In the genomic region with DNA sequence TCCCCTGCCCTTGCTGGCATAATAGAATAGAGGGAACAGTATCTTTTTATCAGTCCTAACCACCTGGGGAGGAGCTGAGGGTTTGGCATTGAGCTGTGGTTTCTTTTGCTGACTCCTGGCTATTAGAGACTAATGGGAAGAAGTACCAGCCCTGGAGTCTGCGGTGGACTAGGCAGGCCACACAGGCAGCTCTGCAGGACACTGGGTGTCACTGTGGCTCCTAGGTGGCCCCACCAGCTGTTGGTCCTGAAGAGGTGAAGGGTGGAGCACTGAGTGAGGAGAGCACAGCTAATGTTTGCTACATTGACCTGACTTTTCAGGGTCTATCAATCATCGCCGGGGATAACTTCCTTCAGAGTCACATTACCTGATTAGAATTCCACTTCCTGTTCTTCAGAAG, we compare ENCODE assay signal across 18 cellular contexts. TPM values are rescaled to one million over a fixed set of nuclear protein-coding genes. Genes with fewer than 3 reads are reported as not detected.
"Had no signal": no experiment of that assay in that cellular context is flagged by ENCODE, and none has a peak within 500 bp of the region (broad histone marks: within the 10 kb centered on the region; RNA-seq: fewer than 3 reads in every experiment).

No MANE protein-coding gene starts in this region.

- H3K27me3 ChIP-seq: cardiac muscle cell, gastroesophageal sphincter, suprapubic skin had no signal

- H3K27ac ChIP-seq: cardiac muscle cell, coronary artery, gastroesophageal sphincter, prostate gland, suprapubic skin had no signal

- H3K9me3 ChIP-seq: gastroesophageal sphincter, prostate gland, suprapubic skin had no signal

- DNase-seq: activated CD4-positive, alpha-beta memory T cell treated with anti-CD3 and anti-CD28 coated beads for 36 hours; activated CD4-positive, alpha-beta T cell treated with anti-CD3 and anti-CD28 coated beads for 1 hour; activated gamma-delta T cell treated with Interleukin-2 at 50 U/mL for 16 hours; activated naive CD8-positive, alpha-beta T cell treated with anti-CD3 and anti-CD28 coated beads, Interleukin-2, amount 10 ng/mL, durations not matched to agents 7 days and 5 days; activated T-cell treated with anti-CD3 and anti-CD28 coated beads, Interleukin-2, amount 50 U/mL, for 72 hours; aorta; effector CD4-positive, alpha-beta T cell; left cardiac atrium; natural killer cell; occipital lobe; stimulated activated CD4-positive, alpha-beta T cell treated with anti-CD3 and anti-CD28 coated beads, Interleukin-2, amount 100 ng/mL, for 48 hours; stimulated activated naive CD4-positive, alpha-beta T cell treated with Interleukin-2 at 50 U/mL for 16 hours had no signal

- ATAC-seq: activated T-cell treated with anti-CD3 and anti-CD28 coated beads, Interleukin-2, amount 50 U/mL, for 72 hours; gastroesophageal sphincter; left cardiac atrium; natural killer cell had no signal

- H3K4me3 ChIP-seq: cardiac muscle cell, coronary artery, gastroesophageal sphincter, prostate gland, suprapubic skin had no signal

- H3K4me1 ChIP-seq: gastroesophageal sphincter, prostate gland, suprapubic skin had no signal

- H3K36me3 ChIP-seq: cardiac muscle cell, gastroesophageal sphincter, prostate gland, suprapubic skin had no signal

RNA-seq across cellular contexts. Expression of gene GPC4, which starts 52.8 kb away (rescaled TPM):
- total RNA-seq: activated CD4-positive, alpha-beta memory T cell treated with anti-CD3 and anti-CD28 coated beads for 36 hours; activated naive CD8-positive, alpha-beta T cell treated with anti-CD3 and anti-CD28 coated beads, Interleukin-2, amount 10 ng/mL, durations not matched to agents 7 days and 5 days; activated T-cell treated with anti-CD3 and anti-CD28 coated beads, Interleukin-2, amount 50 U/mL, for 72 hours; T-helper 2 cell treated with Interferon-gamma antibody and Interleukin-4, amounts not matched to agents 100 ng/mL and 5 ng/mL, for 36 hours had no signal
